14 cellular contexts compared by ENCODE assay signal in genomic region chr2:239276813-239277193, GRCh38.
DNase-seq lines count a peak whose midpoint lies in the region; ATAC-seq, FAIRE-seq and TF ChIP-seq lines count a peak whose summit lies in the region.
"Had no signal": no experiment of that assay in that cellular context is flagged by ENCODE, and none has a peak within 500 bp of the region (broad histone marks: within the 10 kb centered on the region; RNA-seq: fewer than 3 reads in every experiment).

No MANE protein-coding gene starts in this region.

- H3K27me3 ChIP-seq in HCT116 (ENCODE audit: insufficient read depth, low read length), result no peaks in the 10 kb centered on the region
- no peaks in the 10 kb centered on the region for H3K27me3 ChIP-seq in psoas muscle (ENCODE audit: insufficient read depth in 3 of 3, low read length in 2 of 3)
- H3K27me3 ChIP-seq: hepatocyte had no signal

- peak overlapping the region; percentile 84; the same call in 1 of the 2 replicates for H3K27ac ChIP-seq in HCT116 (ENCODE audit: low read depth, low read length)
- peak overlapping the region; percentile 93 for H3K27ac ChIP-seq in psoas muscle
- H3K27ac ChIP-seq: 22Rv1 had no signal

- H3K4me3 Mint-ChIP-seq in stimulated activated memory B cell treated with anti-CD40 and anti-IgM and Interleukin-4, amounts not matched to agents 10 μg/mL and 1 μg/mL and 100 μg/mL, for 72 hours, result no peak overlapping the region
- H3K4me3 Mint-ChIP-seq: IgD-negative memory B cell had no signal

- H3K27ac Mint-ChIP-seq in stimulated activated memory B cell treated with anti-CD40 and anti-IgM and Interleukin-4, amounts not matched to agents 10 μg/mL and 1 μg/mL and 100 μg/mL, for 72 hours, result no peak overlapping the region
- H3K27ac Mint-ChIP-seq: IgD-negative memory B cell had no signal

- no peak for FAIRE-seq in urothelium cell line (lab: Jason Lieb, UNC)

- no peak for TF ChIP-seq RAD21 in HCT116 (IDR thresholded peaks at IDR 0.05; ENCODE audit: low read depth)

- no peaks in the 10 kb centered on the region for H3K36me3 Mint-ChIP-seq in stimulated activated memory B cell treated with anti-CD40 and anti-IgM and Interleukin-4, amounts not matched to agents 10 μg/mL and 1 μg/mL and 100 μg/mL, for 72 hours
- H3K36me3 Mint-ChIP-seq: IgD-negative memory B cell had no signal

- peak overlapping the region; percentile 81 for H3K9ac ChIP-seq in HCT116 (ENCODE audit: low read length)

- intact Hi-C loops in HCT116 (cut with micrococcal nuclease) (no loop called here), psoas muscle (cut with DNase I) (loop anchor here (2.0 kb wide), 2 partner anchors 26 to 34 kb away; no protein-coding TSS in a partner anchor)

- H4K20me1 ChIP-seq in HCT116 (ENCODE audit: insufficient read depth), result no peaks in the 10 kb centered on the region

- H3K4me3 ChIP-seq in HCT116 (replicated peaks in 1 of 2; ENCODE audit: low read depth in 1 of 2, low read length in 2 of 2) (no peak overlapping the region), psoas muscle (peak overlapping the region; percentile 63)
- H3K4me3 ChIP-seq: hepatocyte, lower lobe of right lung had no signal

- peaks cover 35% of the 10 kb centered on the region for H3K4me1 Mint-ChIP-seq in stimulated activated memory B cell treated with anti-CD40 and anti-IgM and Interleukin-4, amounts not matched to agents 10 μg/mL and 1 μg/mL and 100 μg/mL, for 72 hours

- H3K27me3 Mint-ChIP-seq in stimulated activated memory B cell treated with anti-CD40 and anti-IgM and Interleukin-4, amounts not matched to agents 10 μg/mL and 1 μg/mL and 100 μg/mL, for 72 hours, result peaks cover 55% of the 10 kb centered on the region

- peaks cover 74 to 100% of the 10 kb centered on the region in 2 experiments for H3K4me1 ChIP-seq in HCT116 (ENCODE audit: control insufficient read depth in 1 of 2, insufficient read depth in 2 of 2, low read length in 2 of 2)
- peaks cover 84% of the 10 kb centered on the region for H3K4me1 ChIP-seq in psoas muscle

- DNase-seq in DMS 273 (lab: John Stamatoyannopoulos, UW; ENCODE audit: unreplicated experiment) (peak; percentile 27), DMS 273 treated with DMSO at 0.1 percent for 48 hours (lab: John Stamatoyannopoulos, UW) (no peak), HCT116 (ENCODE audit: low read depth, low spot score) (no peak), ecto neural progenitor cell (ENCODE audit: low spot score) (peak; percentile 42), psoas muscle (no peak), urothelium cell line (ENCODE audit: low spot score) (no peak)
- DNase-seq: DMS153, NCI-H187 treated with DMSO at 0.1 percent for 48 hours had no signal

- TF ChIP-seq POLR2A in HCT116 (IDR thresholded peaks at IDR 0.05; ENCODE audit: borderline replicate concordance, extremely low read depth, insufficient read depth, insufficient read length), result no peak

- BruUV-seq in HCT116 (replicated peaks; lab: Mats Ljungman, UMichigan), result no TSS peak

- TF ChIP-seq CTCF in HCT116 (IDR thresholded peaks at IDR 0.05 in 2 of 3, conservative IDR thresholded peaks at IDR 0.05 in 1 of 3; ENCODE audit: borderline replicate concordance in 1 of 3, insufficient read depth in 1 of 3, low read depth in 2 of 3, low read length in 2 of 3), result peak in 2 of 3 experiments; percentile 29 to 44; a peak in 4 of 6 replicates
- TF ChIP-seq CTCF in psoas muscle (IDR thresholded peaks at IDR 0.05), result peak; percentile 19

- H3K9me3 ChIP-seq in HCT116 (ENCODE audit: control insufficient read depth in 1 of 2, insufficient read depth in 1 of 2, low read depth in 1 of 2, low read length in 2 of 2) (no peaks in the 10 kb centered on the region), psoas muscle (no peaks in the 10 kb centered on the region)
- H3K9me3 ChIP-seq: lower lobe of right lung had no signal

- H3K4me2 ChIP-seq in HCT116 (ENCODE audit: low read length), result peak overlapping the region; percentile 94
- H3K4me2 ChIP-seq: hepatocyte had no signal

- POLR2A ChIA-PET in HCT116 (lab: Charles Lee), result no interaction called here

- WGBS in psoas muscle, 3 donors, result 54 to 71% (median 68%) methylated on average over 7 of the region's 7 CpGs

- H3K79me2 ChIP-seq in HCT116 (ENCODE audit: insufficient read depth, low read length), result peaks cover 55% of the 10 kb centered on the region

- CTCF ChIA-PET in HCT116 (lab: Charles Lee), result no interaction called here

- no peaks in the 10 kb centered on the region for H3K9me3 Mint-ChIP-seq in stimulated activated memory B cell treated with anti-CD40 and anti-IgM and Interleukin-4, amounts not matched to agents 10 μg/mL and 1 μg/mL and 100 μg/mL, for 72 hours
- H3K9me3 Mint-ChIP-seq: IgD-negative memory B cell had no signal

- ATAC-seq in HCT116 (no peak), psoas muscle (peak in 2 of 4 donors; percentile 5 to 8), GM21723 (IDR thresholded peaks at IDR 0.05; ENCODE audit: unreplicated experiment) (no peak)
- ATAC-seq in stimulated activated memory B cell treated with anti-CD40 and anti-IgM and Interleukin-4, amounts not matched to agents 10 μg/mL and 1 μg/mL and 100 μg/mL, for 72 hours, result no peak
- ATAC-seq: lower lobe of right lung had no signal

- H3K36me3 ChIP-seq in HCT116 (ENCODE audit: control insufficient read depth in 1 of 2, insufficient read depth in 2 of 2, low read length in 2 of 2), result no peaks in the 10 kb centered on the region
- no peaks in the 10 kb centered on the region for H3K36me3 ChIP-seq in psoas muscle (ENCODE audit: insufficient read depth in 1 of 2, low read depth in 1 of 2)
- H3K36me3 ChIP-seq: lower lobe of right lung had no signal

- H2AFZ ChIP-seq in HCT116 (ENCODE audit: low read depth, low read length, poor library complexity, severe bottlenecking), result no peak overlapping the region
- H2AFZ ChIP-seq: hepatocyte had no signal

- H3K9me2 ChIP-seq in HCT116 (ENCODE audit: insufficient read depth), result no peaks in the 10 kb centered on the region

- RAD21 ChIA-PET in HCT116 (lab: Charles Lee; ENCODE audit: low non-redundant PET in 1 of 2, low total read pairs in 2 of 2, uncharacterized antibody in 2 of 2, unreplicated experiment in 2 of 2), result no interaction called here

TF ChIP-seq in HCT116, 20 proteins besides CTCF, POLR2A, EP300 and RAD21:
- TF ChIP-seq SP1 (IDR thresholded peaks at IDR 0.05; ENCODE audit: low read depth), result no peak
- TF ChIP-seq JUND (IDR thresholded peaks at IDR 0.05), result no peak
- TF ChIP-seq, protein P1, sequence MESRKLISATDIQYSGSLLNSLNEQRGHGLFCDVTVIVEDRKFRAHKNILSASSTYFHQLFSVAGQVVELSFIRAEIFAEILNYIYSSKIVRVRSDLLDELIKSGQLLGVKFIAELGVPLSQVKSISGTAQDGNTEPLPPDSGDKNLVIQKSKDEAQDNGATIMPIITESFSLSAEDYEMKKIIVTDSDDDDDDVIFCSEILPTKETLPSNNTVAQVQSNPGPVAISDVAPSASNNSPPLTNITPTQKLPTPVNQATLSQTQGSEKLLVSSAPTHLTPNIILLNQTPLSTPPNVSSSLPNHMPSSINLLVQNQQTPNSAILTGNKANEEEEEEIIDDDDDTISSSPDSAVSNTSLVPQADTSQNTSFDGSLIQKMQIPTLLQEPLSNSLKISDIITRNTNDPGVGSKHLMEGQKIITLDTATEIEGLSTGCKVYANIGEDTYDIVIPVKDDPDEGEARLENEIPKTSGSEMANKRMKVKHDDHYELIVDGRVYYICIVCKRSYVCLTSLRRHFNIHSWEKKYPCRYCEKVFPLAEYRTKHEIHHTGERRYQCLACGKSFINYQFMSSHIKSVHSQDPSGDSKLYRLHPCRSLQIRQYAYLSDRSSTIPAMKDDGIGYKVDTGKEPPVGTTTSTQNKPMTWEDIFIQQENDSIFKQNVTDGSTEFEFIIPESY (IDR thresholded peaks at IDR 0.05; ENCODE audit: extremely low read depth, insufficient replicate concordance, low read length), result no peak

Comparison
In these comparisons a context has a peak if more than half of its experiments do, and no peak if none do; other contexts are left out.
1. DNase-seq: peak in DMS 273 (single experiment) and ecto neural progenitor cell (single experiment); none in DMS 273 treated with DMSO at 0.1 percent for 48 hours (single experiment), HCT116 (single experiment), psoas muscle (0 of 2) and urothelium cell line (single experiment).